Comparison of ENCODE assay signal across 13 cellular contexts in the genomic region with DNA sequence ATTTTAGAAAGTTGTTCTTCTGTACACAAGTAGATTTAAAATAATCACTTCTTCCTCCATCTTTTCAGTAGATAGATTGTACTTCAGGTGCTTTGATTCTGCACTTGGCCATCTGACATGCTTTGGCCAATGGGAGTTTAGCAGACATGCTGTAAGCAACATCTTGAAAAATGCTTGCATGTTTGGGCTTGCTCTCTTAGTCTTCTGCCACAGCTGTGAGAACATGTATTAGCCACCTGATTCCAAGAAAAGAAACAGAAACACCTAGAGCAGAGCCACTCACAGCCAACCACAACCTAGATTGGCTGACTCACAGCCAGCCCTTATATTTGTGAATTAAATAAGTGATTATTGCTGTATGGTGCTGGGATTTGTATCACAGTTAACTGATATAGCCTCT.
DNase-seq lines count a peak whose midpoint lies in the region; ATAC-seq and TF ChIP-seq lines count a peak whose summit lies in the region.
"Had no signal": no experiment of that assay in that cellular context is flagged by ENCODE, and none has a peak within 500 bp of the region (broad histone marks: within the 10 kb centered on the region; RNA-seq: fewer than 3 reads in every experiment).

No MANE protein-coding gene starts in this region.

- H3K9me3 ChIP-seq in heart left ventricle, result no peaks in the 10 kb centered on the region

- H3K4me1 Mint-ChIP-seq in activated naive CD8-positive, alpha-beta T cell treated with anti-CD3 and anti-CD28 coated beads, Interleukin-2, amount 10 ng/mL, durations not matched to agents 7 days and 5 days, result peaks cover 17% of the 10 kb centered on the region

- intact Hi-C loops in heart left ventricle (cut with DNase I), result no loop called here

- no peak for DNase-seq in activated naive CD8-positive, alpha-beta T cell treated with anti-CD3 and anti-CD28 coated beads, Interleukin-2, amount 10 ng/mL, durations not matched to agents 7 days and 5 days
- DNase-seq in SKM-1 treated with dmso at 0.1 percent for 144 hours (lab: John Stamatoyannopoulos, UW; ENCODE audit: unreplicated experiment), result no peak
- DNase-seq in NCI-H1048 (lab: John Stamatoyannopoulos, UW), result no peak
- DNase-seq in NCI-H1092 treated with DMSO at 0.1 percent for 48 hours (lab: John Stamatoyannopoulos, UW), result no peak
- no peak for DNase-seq in heart left ventricle
- DNase-seq: aorta; DMS79; NCI-H510A treated with DMSO at 0.1 percent for 48 hours; stimulated activated naive CD4-positive, alpha-beta T cell had no signal

- no peaks in the 10 kb centered on the region for H3K36me3 ChIP-seq in heart left ventricle

- peaks cover 3% of the 10 kb centered on the region for H3K9me3 Mint-ChIP-seq in activated naive CD8-positive, alpha-beta T cell treated with anti-CD3 and anti-CD28 coated beads, Interleukin-2, amount 10 ng/mL, durations not matched to agents 7 days and 5 days

- TF ChIP-seq POLR2A in heart left ventricle (IDR thresholded peaks at IDR 0.05), result no peak

- H3K4me1 ChIP-seq in heart left ventricle, result no peaks in the 10 kb centered on the region

- peaks cover 4% of the 10 kb centered on the region for H3K36me3 Mint-ChIP-seq in activated naive CD8-positive, alpha-beta T cell treated with anti-CD3 and anti-CD28 coated beads, Interleukin-2, amount 10 ng/mL, durations not matched to agents 7 days and 5 days

- ATAC-seq in GM18907 (IDR thresholded peaks at IDR 0.05; ENCODE audit: unreplicated experiment) (peak; percentile 97), GM21526 (IDR thresholded peaks at IDR 0.05; ENCODE audit: low FRiP score, unreplicated experiment) (peak; percentile 100), HG03159 (IDR thresholded peaks at IDR 0.05; ENCODE audit: unreplicated experiment) (peak; percentile 95), heart left ventricle (no peak)
- ATAC-seq in activated naive CD8-positive, alpha-beta T cell treated with anti-CD3 and anti-CD28 coated beads, Interleukin-2, amount 10 ng/mL, durations not matched to agents 7 days and 5 days (ENCODE audit: low read depth), result peak; percentile 99

- H3K27me3 ChIP-seq in heart left ventricle, result peaks cover 0 to 5% (median 0%) of the 10 kb centered on the region in 9 donors

- no peak overlapping the region for H3K4me3 ChIP-seq in heart left ventricle
- H3K4me3 ChIP-seq: lung had no signal

- TF ChIP-seq CTCF in heart left ventricle (IDR thresholded peaks at IDR 0.05), result no peak

- H3K4me3 Mint-ChIP-seq in activated naive CD8-positive, alpha-beta T cell treated with anti-CD3 and anti-CD28 coated beads, Interleukin-2, amount 10 ng/mL, durations not matched to agents 7 days and 5 days, result peak overlapping the region; percentile 8

- H3K27ac ChIP-seq in heart left ventricle, result no peak overlapping the region

- H3K27ac Mint-ChIP-seq in activated naive CD8-positive, alpha-beta T cell treated with anti-CD3 and anti-CD28 coated beads, Interleukin-2, amount 10 ng/mL, durations not matched to agents 7 days and 5 days, result peak overlapping the region; percentile 73

- peaks cover 5% of the 10 kb centered on the region for H3K27me3 Mint-ChIP-seq in activated naive CD8-positive, alpha-beta T cell treated with anti-CD3 and anti-CD28 coated beads, Interleukin-2, amount 10 ng/mL, durations not matched to agents 7 days and 5 days

- POLR2A ChIA-PET in activated naive CD8-positive, alpha-beta T cell treated with anti-CD3 and anti-CD28 coated beads, Interleukin-2, amount 10 ng/mL, durations not matched to agents 7 days and 5 days (lab: Charles Lee), result no interaction called here

Comparison
In these comparisons a context has a peak if more than half of its experiments do, and no peak if none do; other contexts are left out.
1. ATAC-seq: peak in GM18907 (single experiment), GM21526 (single experiment), HG03159 (single experiment) and activated naive CD8-positive, alpha-beta T cell treated with anti-CD3 and anti-CD28 coated beads, Interleukin-2, amount 10 ng/mL, durations not matched to agents 7 days and 5 days (single experiment); none in heart left ventricle (0 of 4).